ENCODE assay signal across 12 cellular contexts in genomic region chr17:19260958-19261357, GRCh38. TPM values are rescaled to one million over a fixed set of nuclear protein-coding genes. Genes with fewer than 3 reads are reported as not detected.
DNase-seq lines count a peak whose midpoint lies in the region; ATAC-seq and TF ChIP-seq lines count a peak whose summit lies in the region.
"Had no signal": no experiment of that assay in that cellular context is flagged by ENCODE, and none has a peak within 500 bp of the region (broad histone marks: within the 10 kb centered on the region; RNA-seq: fewer than 3 reads in every experiment).

No MANE protein-coding gene starts in this region.

- ATAC-seq in GM18867 (IDR thresholded peaks at IDR 0.05; ENCODE audit: unreplicated experiment): no peak
- ATAC-seq: GM12878, mucosa of descending colon had no signal

- intact Hi-C loops in ovary (cut with DNase I): no loop called here

- TF ChIP-seq EP300 in ovary (IDR thresholded peaks at IDR 0.05): no peak

- no peaks in the 10 kb centered on the region for H3K9me3 ChIP-seq in ovary
- H3K9me3 ChIP-seq: mucosa of descending colon had no signal

- H3K27ac ChIP-seq in substantia nigra (ENCODE audit: low read depth, low read length, poor library complexity, severe bottlenecking) (peak overlapping the region; percentile 63), ovary (no peak overlapping the region)

- no peaks in the 10 kb centered on the region for H3K36me3 ChIP-seq in ovary

- peaks cover 12% of the 10 kb centered on the region for H3K4me1 ChIP-seq in ovary (ENCODE audit: insufficient read depth)

- WGBS in ovary, 3 donors: 81 to 96% (median 93%) methylated on average over 7 of the region's 7 CpGs

- no peak for TF ChIP-seq POLR2A in ovary (IDR thresholded peaks at IDR 0.05)

- no peaks in the 10 kb centered on the region for H3K27me3 ChIP-seq in ovary

- TF ChIP-seq CTCF in ovary (IDR thresholded peaks at IDR 0.05): no peak

- no peak overlapping the region for H3K4me3 ChIP-seq in ovary
- H3K4me3 ChIP-seq: GM12878, mucosa of descending colon had no signal

- DNase-seq in NCI-H526 (lab: John Stamatoyannopoulos, UW) (peak; percentile 8 to 9), NCI-H526 treated with DMSO at 0.1 percent for 48 hours (lab: John Stamatoyannopoulos, UW) (no peak), NCI-H2171 (lab: John Stamatoyannopoulos, UW) (peak; percentile 75), dermis blood vessel endothelial cell (peak; percentile 48), substantia nigra (lab: John Stamatoyannopoulos, UW) (peak in 1 of 49 donors; percentile 68), OCI-M2 (lab: John Stamatoyannopoulos, UW; ENCODE audit: unreplicated experiment) (no peak), ovary (no peak)
- DNase-seq: glutamatergic neuron; mucosa of descending colon; stimulated activated naive CD4-positive, alpha-beta T cell treated with Interleukin-2 at 50 U/mL for 16 hours had no signal

RNA-seq across cellular contexts. Expression of gene EPN2, which starts 23.8 kb away (rescaled TPM):
- 31.1 and 34.2 TPM in 2 replicates for total RNA-seq in dermis blood vessel endothelial cell
- total RNA-seq in ovary: 10 to 100 TPM; 30.0 to 68.9 (median 52.7) TPM
- polyA plus RNA-seq in ovary: 10 to 100 TPM; 21.6 to 54.8 TPM

Comparison
In these comparisons a context has a peak if more than half of its experiments do, and no peak if none do; other contexts are left out.
1. DNase-seq: peak in NCI-H526 (2 of 2), NCI-H2171 (single experiment) and dermis blood vessel endothelial cell (single experiment); none in NCI-H526 treated with DMSO at 0.1 percent for 48 hours (single experiment), OCI-M2 (single experiment) and ovary (0 of 5).